In genomic region chr6:31128093-31128676, GRCh38 we compare ENCODE assay signal across 1 cellular context.
TF ChIP-seq lines count a peak whose summit lies in the region.

No MANE protein-coding gene starts in this region.

TF ChIP-seq in WTC11, 78 proteins besides CTCF, POLR2A, EP300 and RAD21 (continued from another document):
- TF ChIP-seq PREB (CRISPR knock-in tag; IDR thresholded peaks at IDR 0.05; ENCODE audit: borderline replicate concordance) (no peak), NR2C2 (CRISPR knock-in tag; IDR thresholded peaks at IDR 0.05) (no peak), FOXP4 (CRISPR knock-in tag; IDR thresholded peaks at IDR 0.05) (no peak), KAT7 (CRISPR knock-in tag; IDR thresholded peaks at IDR 0.05; ENCODE audit: borderline replicate concordance) (no peak)
